Comparison of ENCODE assay signal across 8 cellular contexts in the genomic region with DNA sequence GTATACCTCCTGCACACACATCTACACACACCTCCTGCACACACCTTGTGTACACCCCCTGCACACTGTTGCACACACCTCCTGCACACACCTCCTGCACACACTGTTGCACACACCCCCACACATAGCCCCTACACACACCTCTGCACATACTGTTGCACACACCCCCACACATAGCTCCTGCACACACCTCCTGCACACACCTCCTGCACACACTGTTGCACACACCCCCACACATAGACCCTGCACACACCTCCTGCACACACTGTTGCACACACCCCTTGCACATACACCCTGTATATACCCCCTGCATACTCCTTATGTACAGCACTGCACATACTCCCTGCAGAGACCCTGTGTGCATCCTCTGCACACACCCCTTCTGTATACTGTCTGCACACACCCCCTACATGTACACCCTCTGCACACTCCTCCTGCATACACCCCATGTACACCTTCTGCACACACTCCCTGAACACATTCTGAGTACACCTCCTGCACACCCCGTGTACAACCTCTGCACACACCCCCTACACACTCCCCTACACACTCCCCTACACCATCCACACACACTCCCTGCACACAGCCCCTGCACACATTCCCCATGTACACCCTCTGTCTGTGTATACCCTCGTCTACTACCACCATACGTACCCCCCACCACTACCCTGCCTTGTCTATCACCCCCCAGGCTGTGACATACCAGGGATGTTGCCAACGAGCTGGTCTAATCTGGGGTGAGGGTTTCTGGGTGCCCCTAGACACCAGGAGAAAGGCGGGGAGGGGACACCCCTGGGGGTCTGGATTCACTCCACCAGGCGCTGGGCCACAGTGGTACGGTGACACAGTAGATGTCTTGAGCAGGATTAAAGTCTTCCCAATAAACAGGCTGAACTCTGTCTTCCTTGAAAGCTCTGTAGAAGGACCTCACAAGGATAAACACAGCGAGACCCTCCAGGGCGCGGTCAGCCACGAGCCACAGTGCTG. TPM values are rescaled to one million over a fixed set of nuclear protein-coding genes. Genes with fewer than 3 reads are reported as not detected.
A peak's percentile ranks its signal among the peaks of the same experiment; 100 is the strongest.
DNase-seq lines count a peak whose midpoint lies in the region; ATAC-seq, FAIRE-seq and TF ChIP-seq lines count a peak whose summit lies in the region.

No MANE protein-coding gene starts in this region.

- no peaks in the 10 kb centered on the region for H3K27me3 ChIP-seq in SU-DHL-6 (ENCODE audit: low read length)

- H3K4me3 ChIP-seq in SU-DHL-6 (ENCODE audit: insufficient read depth, low read length, poor library complexity, severe bottlenecking), result peak overlapping the region; percentile 87
- peak overlapping the region; percentile 77 for H3K4me3 ChIP-seq in skeletal muscle cell (ENCODE audit: low read depth, low read length)

- H3K79me2 ChIP-seq in SU-DHL-6 (ENCODE audit: insufficient read depth, low read length), result peaks cover 38% of the 10 kb centered on the region

- peak overlapping the region; percentile 41 for H3K4me2 ChIP-seq in SU-DHL-6 (ENCODE audit: low read depth, low read length, poor library complexity, severe bottlenecking)

- H2AFZ ChIP-seq in SU-DHL-6 (ENCODE audit: low read depth, low read length, severe bottlenecking), result peak overlapping the region; percentile 81

- no peaks in the 10 kb centered on the region for H3F3A ChIP-seq in SU-DHL-6 (ENCODE audit: insufficient read depth)

- H3K9me3 ChIP-seq in SU-DHL-6 (ENCODE audit: insufficient read depth, low read length), result no peaks in the 10 kb centered on the region

- no peaks in the 10 kb centered on the region for H4K20me1 ChIP-seq in SU-DHL-6 (ENCODE audit: low read depth, low read length)

- H3K9me2 ChIP-seq in SU-DHL-6 (replicated peaks; ENCODE audit: insufficient read depth, low read length), result no peaks in the 10 kb centered on the region

- H3K9ac ChIP-seq in SU-DHL-6 (ENCODE audit: low read length), result peak overlapping the region; percentile 76

- FAIRE-seq in GM12892 (lab: Jason Lieb, UNC), result peak; percentile 38

- H3K36me3 ChIP-seq in SU-DHL-6 (ENCODE audit: low read length), result peaks cover 8% of the 10 kb centered on the region

- H3K27ac ChIP-seq in SU-DHL-6 (ENCODE audit: low read depth, low read length), result no peak overlapping the region

- no peak for TF ChIP-seq POLR2A in GM12892 (IDR thresholded peaks at IDR 0.05; ENCODE audit: low read depth, low read length)

- DNase-seq in GM12892 (ENCODE audit: insufficient read length) (no peak), foreskin melanocyte (peak; percentile 7), skeletal muscle cell (ENCODE audit: low read depth) (no peak), HuH-7 (ENCODE audit: low spot score) (no peak), amygdala (lab: John Stamatoyannopoulos, UW) (no peak), NCI-H146 (lab: John Stamatoyannopoulos, UW) (no peak)

- no peak for ATAC-seq in GM18861 (IDR thresholded peaks at IDR 0.05; ENCODE audit: unreplicated experiment)

- no peak for TF ChIP-seq CTCF in SU-DHL-6 (IDR thresholded peaks at IDR 0.05; ENCODE audit: insufficient read depth, low read length, poor library complexity, severe bottlenecking)

RNA-seq across cellular contexts. Expression of a gene that starts 1.1 kb away (rescaled TPM):
- 7.8 TPM for polyA plus RNA-seq in GM12892 (2012; ENCODE audit: missing spikeins)
